Comparison of ENCODE assay signal across 19 cellular contexts in genomic region chr10:30816144-30816811, GRCh38.
DNase-seq lines count a peak whose midpoint lies in the region; ATAC-seq and TF ChIP-seq lines count a peak whose summit lies in the region.
"Had no signal": no experiment of that assay in that cellular context is flagged by ENCODE, and none has a peak within 500 bp of the region (broad histone marks: within the 10 kb centered on the region; RNA-seq: fewer than 3 reads in every experiment).

No MANE protein-coding gene starts in this region.

- no peaks in the 10 kb centered on the region for H3K36me3 Mint-ChIP-seq in endodermal cell (ENCODE audit: low read depth)
- H3K36me3 Mint-ChIP-seq: activated naive CD8-positive, alpha-beta T cell treated with anti-CD3 and anti-CD28 coated beads for 36 hours had no signal

- H3K27me3 Mint-ChIP-seq in endodermal cell (ENCODE audit: insufficient read depth): peaks cover 99% of the 10 kb centered on the region
- H3K27me3 Mint-ChIP-seq: activated naive CD8-positive, alpha-beta T cell treated with anti-CD3 and anti-CD28 coated beads for 36 hours; stimulated activated naive CD8-positive, alpha-beta T cell treated with anti-CD3 and anti-CD28 coated beads, Interleukin-15, Interleukin-2, amounts not matched to agents 100 ng/mL and 50 ng/mL, for 24 hours had no signal

- in situ Hi-C loops in transverse colon (cut with MboI; ENCODE audit: low pct_ligation_motif_present in 1 of 4, low pct_unique_long_range_greater_than_20kb in 1 of 4, low sequenced_read_pairs in 3 of 4): no loop called here

- TF ChIP-seq EP300 in transverse colon (IDR thresholded peaks at IDR 0.05; ENCODE audit: low read depth): no peak
- TF ChIP-seq EP300 in tibial nerve (IDR thresholded peaks at IDR 0.05): no peak

- no peak overlapping the region for H3K9ac ChIP-seq in endodermal cell (ENCODE audit: extremely low read depth, low read length, poor library complexity, severe bottlenecking)
- H3K9ac ChIP-seq: BLaER1 treated with 17β-estradiol and CSF1 and Interleukin-3, amounts not matched to agents 10 nM and 100 nM had no signal

- H3K4me3 ChIP-seq in cardiac muscle cell: no peak overlapping the region
- no peak overlapping the region for H3K4me3 ChIP-seq in heart right ventricle
- no peak overlapping the region for H3K4me3 ChIP-seq in endodermal cell (ENCODE audit: low read length)
- no peak overlapping the region for H3K4me3 ChIP-seq in psoas muscle
- no peak overlapping the region for H3K4me3 ChIP-seq in transverse colon
- no peak overlapping the region for H3K4me3 ChIP-seq in A673 (ENCODE audit: low read depth, low read length, poor library complexity, severe bottlenecking)
- H3K4me3 ChIP-seq in tibial nerve: no peak overlapping the region
- H3K4me3 ChIP-seq: BLaER1 treated with 17β-estradiol and CSF1 and Interleukin-3, amounts not matched to agents 10 nM and 100 nM; colonic mucosa; lung; skin epidermis had no signal

- no peak overlapping the region for H3K27ac Mint-ChIP-seq in endodermal cell
- H3K27ac Mint-ChIP-seq: activated naive CD8-positive, alpha-beta T cell treated with anti-CD3 and anti-CD28 coated beads for 36 hours; activated T-helper 2 cell treated with anti-CD3 and anti-CD28 coated beads, Interferon-gamma antibody, Interleukin-2, Interleukin-4, amounts not matched to agents 10 μg/mL and 5 μg/mL and 100 μg/mL, durations not matched to agents 14 hours and 24 hours and 36 hours; stimulated activated naive CD8-positive, alpha-beta T cell treated with anti-CD3 and anti-CD28 coated beads, Interleukin-15, Interleukin-2, amounts not matched to agents 100 ng/mL and 50 ng/mL, for 24 hours had no signal

- peaks cover 18% of the 10 kb centered on the region for H3K4me1 Mint-ChIP-seq in endodermal cell

- H3K4me3 Mint-ChIP-seq in endodermal cell: no peak overlapping the region
- H3K4me3 Mint-ChIP-seq: activated naive CD8-positive, alpha-beta T cell treated with anti-CD3 and anti-CD28 coated beads for 36 hours; stimulated activated naive CD8-positive, alpha-beta T cell treated with anti-CD3 and anti-CD28 coated beads, Interleukin-15, Interleukin-2, amounts not matched to agents 100 ng/mL and 50 ng/mL, for 24 hours had no signal

- 78% methylated on average over 9 of the region's 9 CpGs for WGBS in heart right ventricle, 2 donors
- 83 to 88% methylated on average over 3 to 9 of the region's 9 CpGs for WGBS in endodermal cell (ENCODE audit: insufficient coverage in 1 of 2, insufficient read length in 1 of 2), 2 experiments
- 67 to 78% (median 76%) methylated on average over 9 of the region's 9 CpGs for WGBS in psoas muscle, 3 donors
- WGBS in transverse colon (ENCODE audit: low coverage in 1 of 2), 2 donors: 66 to 77% methylated on average over 9 of the region's 9 CpGs
- 63 to 77% methylated on average over 9 of the region's 9 CpGs for WGBS in tibial nerve, 2 donors

- H3K36me3 ChIP-seq in cardiac muscle cell (no peaks in the 10 kb centered on the region), heart right ventricle (no peaks in the 10 kb centered on the region), endodermal cell (ENCODE audit: control insufficient read depth, insufficient read depth, low read length) (no peaks in the 10 kb centered on the region), psoas muscle (ENCODE audit: insufficient read depth in 1 of 2, low read depth in 1 of 2) (no peaks in the 10 kb centered on the region), transverse colon (no peaks in the 10 kb centered on the region), A673 (ENCODE audit: insufficient read depth, low read length, poor library complexity, severe bottlenecking) (no peaks in the 10 kb centered on the region), tibial nerve (no peaks in the 10 kb centered on the region)
- H3K36me3 ChIP-seq: BLaER1 treated with 17β-estradiol and CSF1 and Interleukin-3, amounts not matched to agents 10 nM and 100 nM; colonic mucosa had no signal

- H3K27me3 ChIP-seq in cardiac muscle cell (no peaks in the 10 kb centered on the region), heart right ventricle (no peaks in the 10 kb centered on the region), endodermal cell (ENCODE audit: control insufficient read depth, insufficient read depth, low read length, poor library complexity, severe bottlenecking) (peaks cover 52% of the 10 kb centered on the region), psoas muscle (ENCODE audit: insufficient read depth in 3 of 3, low read length in 2 of 3) (no peaks in the 10 kb centered on the region), transverse colon (no peaks in the 10 kb centered on the region), A673 (replicated peaks; ENCODE audit: insufficient read depth, low read depth, low read length, poor library complexity) (peaks cover 6% of the 10 kb centered on the region), tibial nerve (no peaks in the 10 kb centered on the region)
- H3K27me3 ChIP-seq: BLaER1 treated with 17β-estradiol and CSF1 and Interleukin-3, amounts not matched to agents 10 nM and 100 nM; colonic mucosa had no signal

- no peaks in the 10 kb centered on the region for H3K9me3 ChIP-seq in cardiac muscle cell (ENCODE audit: low read depth)
- H3K9me3 ChIP-seq in heart right ventricle: no peaks in the 10 kb centered on the region
- no peaks in the 10 kb centered on the region for H3K9me3 ChIP-seq in endodermal cell (ENCODE audit: control insufficient read depth, low read length)
- no peaks in the 10 kb centered on the region for H3K9me3 ChIP-seq in psoas muscle
- H3K9me3 ChIP-seq in transverse colon: no peaks in the 10 kb centered on the region
- no peaks in the 10 kb centered on the region for H3K9me3 ChIP-seq in A673 (ENCODE audit: low read depth, low read length, poor library complexity, severe bottlenecking)
- H3K9me3 ChIP-seq in tibial nerve: no peaks in the 10 kb centered on the region
- H3K9me3 ChIP-seq: BLaER1 treated with 17β-estradiol and CSF1 and Interleukin-3, amounts not matched to agents 10 nM and 100 nM; colonic mucosa had no signal

- H3K4me1 ChIP-seq in cardiac muscle cell (ENCODE audit: low read depth): peaks cover 47% of the 10 kb centered on the region
- peaks cover 10 to 93% (median 45%) of the 10 kb centered on the region in 9 donors for H3K4me1 ChIP-seq in heart right ventricle
- peaks cover 14% of the 10 kb centered on the region for H3K4me1 ChIP-seq in endodermal cell (ENCODE audit: control insufficient read depth, insufficient read depth, low read length)
- peaks cover 24% of the 10 kb centered on the region for H3K4me1 ChIP-seq in psoas muscle
- peaks cover 16 to 71% (median 23%) of the 10 kb centered on the region in 4 donors for H3K4me1 ChIP-seq in transverse colon
- no peaks in the 10 kb centered on the region for H3K4me1 ChIP-seq in A673 (ENCODE audit: insufficient read depth, low read length, poor library complexity, severe bottlenecking)
- peaks cover 0 to 66% (median 22%) of the 10 kb centered on the region in 4 donors for H3K4me1 ChIP-seq in tibial nerve
- H3K4me1 ChIP-seq: colonic mucosa had no signal

- DNase-seq in cardiac muscle cell (ENCODE audit: low read depth in 1 of 2, low spot score in 1 of 2) (no peak), heart right ventricle (no peak), endodermal cell (no peak), psoas muscle (no peak), transverse colon (no peak), A673 (ENCODE audit: low spot score) (no peak), SHP77 treated with DMSO at 0.1 percent for 48 hours (lab: John Stamatoyannopoulos, UW) (no peak), tibial nerve (ENCODE audit: low spot score in 2 of 2) (no peak)
- DNase-seq: activated CD4-positive, alpha-beta T cell treated with anti-CD3 and anti-CD28 coated beads for 4 hours; activated naive CD8-positive, alpha-beta T cell treated with anti-CD3 and anti-CD28 coated beads for 36 hours; colonic mucosa; NCI-H1105; Right ventricle myocardium superior; stimulated activated CD4-positive, alpha-beta T cell treated with anti-CD3 and anti-CD28 coated beads, Interleukin-2, amount 100 ng/mL, for 48 hours had no signal

- no peak for TF ChIP-seq CTCF in cardiac muscle cell (IDR thresholded peaks at IDR 0.05; ENCODE audit: low read depth, low read length)
- no peak for TF ChIP-seq CTCF in heart right ventricle (IDR thresholded peaks at IDR 0.05)
- no peak for TF ChIP-seq CTCF in endodermal cell (conservative IDR thresholded peaks at IDR 0.05)
- no peak for TF ChIP-seq CTCF in psoas muscle (IDR thresholded peaks at IDR 0.05)
- TF ChIP-seq CTCF in transverse colon (IDR thresholded peaks at IDR 0.05): no peak
- no peak for TF ChIP-seq CTCF in A673 (conservative IDR thresholded peaks at IDR 0.05; ENCODE audit: low read depth, low read length)
- no peak for TF ChIP-seq CTCF in tibial nerve (IDR thresholded peaks at IDR 0.05)

- CTCF ChIA-PET in A673 (lab: Charles Lee): no interaction called here

- H3K27ac ChIP-seq in cardiac muscle cell (peak overlapping the region; percentile 50), heart right ventricle (peak overlapping the region in 5 of 10 donors; percentile 17 to 58 (median 35)), endodermal cell (ENCODE audit: low read depth, low read length) (peak overlapping the region; percentile 13), psoas muscle (peak overlapping the region; percentile 55), transverse colon (peak overlapping the region; percentile 71 to 90 (median 76)), A673 (ENCODE audit: low read depth, low read length, poor library complexity, severe bottlenecking) (no peak overlapping the region), tibial nerve (peak overlapping the region in 1 of 4 donors; percentile 12)
- H3K27ac ChIP-seq: BLaER1 treated with 17β-estradiol and CSF1 and Interleukin-3, amounts not matched to agents 10 nM and 100 nM; colonic mucosa had no signal

- BruUV-seq in A673 (replicated peaks; lab: Mats Ljungman, UMichigan): no TSS peak

- no peaks in the 10 kb centered on the region for H3K9me3 Mint-ChIP-seq in endodermal cell
- H3K9me3 Mint-ChIP-seq: activated naive CD8-positive, alpha-beta T cell treated with anti-CD3 and anti-CD28 coated beads for 36 hours; activated T-helper 2 cell treated with anti-CD3 and anti-CD28 coated beads, Interferon-gamma antibody, Interleukin-2, Interleukin-4, amounts not matched to agents 10 μg/mL and 5 μg/mL and 100 μg/mL, durations not matched to agents 14 hours and 24 hours and 36 hours; stimulated activated naive CD8-positive, alpha-beta T cell treated with anti-CD3 and anti-CD28 coated beads, Interleukin-15, Interleukin-2, amounts not matched to agents 100 ng/mL and 50 ng/mL, for 24 hours had no signal

- intact Hi-C loops in heart right ventricle (cut with DNase I): no loop called here
- intact Hi-C loops in psoas muscle (cut with DNase I): no loop called here
- intact Hi-C loops in transverse colon (cut with DNase I; ENCODE audit: low total_unique reads): loop anchor here (2.0 kb wide), 1 partner anchor 53 kb away; no protein-coding TSS in a partner anchor
- intact Hi-C loops in A673 (cut with micrococcal nuclease; ENCODE audit: unreplicated experiment): no loop called here

- POLR2A ChIA-PET in A673 (lab: Charles Lee; ENCODE audit: low non-redundant PET): no interaction called here

- TF ChIP-seq POLR2A in transverse colon (IDR thresholded peaks at IDR 0.05): no peak
- no peak for TF ChIP-seq POLR2A in tibial nerve (IDR thresholded peaks at IDR 0.05)

- ATAC-seq in heart right ventricle (no peak), psoas muscle (no peak)
